In genomic region chr11:62712861-62713260, GRCh38 we compare ENCODE assay signal across 1 cellular context.
TF ChIP-seq lines count a peak whose summit lies in the region.

No MANE protein-coding gene starts in this region.

TF ChIP-seq in GM12878, 131 proteins besides CTCF, POLR2A, EP300 and RAD21:
- TF ChIP-seq SKIL (IDR thresholded peaks at IDR 0.05; ENCODE audit: low read depth, poor library complexity, severe bottlenecking) (no peak), ZBTB33 (IDR thresholded peaks at IDR 0.05) (no peak), BCLAF1 (IDR thresholded peaks at IDR 0.05) (no peak), PAX5 (IDR thresholded peaks at IDR 0.05; ENCODE audit: borderline replicate concordance, low read depth, low read length) (no peak), IRF5 (IDR thresholded peaks at IDR 0.05; ENCODE audit: borderline replicate concordance) (no peak), ASH2L (IDR thresholded peaks at IDR 0.05; ENCODE audit: borderline replicate concordance, low read depth) (no peak), CBX5 (IDR thresholded peaks at IDR 0.05; ENCODE audit: low read depth) (no peak), ZZZ3 (IDR thresholded peaks at IDR 0.05; ENCODE audit: control insufficient read depth, insufficient read length, low read depth) (no peak), MTA2 (IDR thresholded peaks at IDR 0.05; ENCODE audit: low read depth) (no peak), SMC3 (IDR thresholded peaks at IDR 0.05; ENCODE audit: borderline replicate concordance, low read length) (no peak), NBN (IDR thresholded peaks at IDR 0.05) (no peak), BACH1 (IDR thresholded peaks at IDR 0.05; ENCODE audit: borderline replicate concordance) (no peak), CBFB (IDR thresholded peaks at IDR 0.05; ENCODE audit: low read depth) (no peak)
TF ChIP-seq in GM12878: peak in this region for 0.
